ENCODE assay signal across 40 cellular contexts in genomic region chr21:45183852-45184251, GRCh38.
"Had no signal": no experiment of that assay in that cellular context is flagged by ENCODE, and none has a peak within 500 bp of the region (broad histone marks: within the 10 kb centered on the region; RNA-seq: fewer than 3 reads in every experiment).

No MANE protein-coding gene starts in this region.

- H3K4me3 ChIP-seq: adrenal gland, ascending aorta, body of pancreas, breast epithelium, cardiac muscle cell had no signal

- H3K27ac ChIP-seq: adrenal gland, ascending aorta, body of pancreas, brain microvascular endothelial cell, breast epithelium, cardiac muscle cell had no signal

- H3K4me1 Mint-ChIP-seq: activated naive CD4-positive, alpha-beta T cell treated with anti-CD3 and anti-CD28 coated beads, Interleukin-2, amount 10 ng/mL, durations not matched to agents 7 days and 5 days; activated naive CD4-positive, alpha-beta T cell treated with anti-CD3 and anti-CD28 coated beads, Interleukin-2, amount 50 U/mL, for 24 hours; activated naive CD8-positive, alpha-beta T cell treated with anti-CD3 and anti-CD28 coated beads for 36 hours; activated naive CD8-positive, alpha-beta T cell treated with anti-CD3 and anti-CD28 coated beads, Interleukin-2, amount 10 ng/mL, durations not matched to agents 7 days and 5 days; activated naive CD8-positive, alpha-beta T cell treated with anti-CD3 and anti-CD28 coated beads, Interleukin-2, amount 50 U/mL, for 24 hours; activated T-helper 17 cell treated with anti-CD3 and anti-CD28 coated beads, Interleukin-2, amount 50 U/mL, for 72 hours; brain had no signal

- H3K27ac Mint-ChIP-seq: activated naive CD4-positive, alpha-beta T cell treated with anti-CD3 and anti-CD28 coated beads for 36 hours; activated naive CD4-positive, alpha-beta T cell treated with anti-CD3 and anti-CD28 coated beads, Interleukin-2, amount 10 ng/mL, durations not matched to agents 7 days and 5 days; activated naive CD4-positive, alpha-beta T cell treated with anti-CD3 and anti-CD28 coated beads, Interleukin-2, amount 50 U/mL, for 24 hours; activated naive CD4-positive, alpha-beta T cell treated with anti-CD3 and anti-CD28 coated beads, Interleukin-2, amount 50 U/mL, for 72 hours; activated naive CD8-positive, alpha-beta T cell; activated naive CD8-positive, alpha-beta T cell treated with anti-CD3 and anti-CD28 coated beads for 36 hours; activated naive CD8-positive, alpha-beta T cell treated with anti-CD3 and anti-CD28 coated beads, Interleukin-2, amount 10 ng/mL, durations not matched to agents 7 days and 5 days; activated naive CD8-positive, alpha-beta T cell treated with anti-CD3 and anti-CD28 coated beads, Interleukin-2, amount 50 U/mL, for 24 hours; activated T-cell treated with anti-CD3 and anti-CD28 coated beads, Interleukin-2, amount 50 U/mL, for 72 hours; activated T-helper 1 cell treated with anti-CD3 and anti-CD28 coated beads, Interleukin-12 subunit alpha, Interleukin-12 subunit beta, Interleukin-2, Interleukin-4 antibody, amounts not matched to agents 30 ng/mL and 10 ng/mL and 1 ng/mL, durations not matched to agents 14 hours and 24 hours and 36 hours; activated T-helper 17 cell treated with anti-CD3 and anti-CD28 coated beads, Interleukin-2, amount 50 U/mL, for 72 hours; activated T-helper 2 cell treated with anti-CD3 and anti-CD28 coated beads, Interferon-gamma antibody, Interleukin-2, Interleukin-4, amounts not matched to agents 10 μg/mL and 5 μg/mL and 100 μg/mL, durations not matched to agents 14 hours and 24 hours and 36 hours; brain had no signal

- DNase-seq: activated effector memory CD4-positive, alpha-beta T cell treated with anti-CD3 and anti-CD28 coated beads, Interleukin-2, amount 50 U/mL, for 16 hours; activated effector memory CD4-positive, alpha-beta T cell treated with Interleukin-2 at 50 U/mL for 16 hours; activated gamma-delta T cell; activated gamma-delta T cell treated with Interleukin-2 at 50 U/mL for 16 hours; activated naive CD4-positive, alpha-beta T cell; activated naive CD4-positive, alpha-beta T cell treated with anti-CD3 and anti-CD28 coated beads for 36 hours; activated naive CD4-positive, alpha-beta T cell treated with anti-CD3 and anti-CD28 coated beads, Interleukin-2, amount 10 ng/mL, durations not matched to agents 7 days and 5 days; activated naive CD4-positive, alpha-beta T cell treated with anti-CD3 and anti-CD28 coated beads, Interleukin-2, amount 50 U/mL, for 16 hours; activated naive CD4-positive, alpha-beta T cell treated with Interleukin-2 at 50 U/mL for 16 hours; activated naive CD8-positive, alpha-beta T cell treated with anti-CD3 and anti-CD28 coated beads for 36 hours; activated naive CD8-positive, alpha-beta T cell treated with anti-CD3 and anti-CD28 coated beads, Interleukin-2, amount 10 ng/mL, durations not matched to agents 7 days and 5 days; activated naive CD8-positive, alpha-beta T cell treated with anti-CD3 and anti-CD28 coated beads, Interleukin-2, amount 50 U/mL, for 24 hours; activated T-cell treated with anti-CD3 and anti-CD28 coated beads for 4 hours; activated T-cell treated with anti-CD3 and anti-CD28 coated beads, Interleukin-2, amount 50 U/mL, for 1 hour; activated T-cell treated with anti-CD3 and anti-CD28 coated beads, Interleukin-2, amount 50 U/mL, for 24 hours; activated T-cell treated with anti-CD3 and anti-CD28 coated beads, Interleukin-2, amount 50 U/mL, for 4 hours; activated T-cell treated with anti-CD3 and anti-CD28 coated beads, Interleukin-2, amount 50 U/mL, for 48 hours; activated T-cell treated with anti-CD3 and anti-CD28 coated beads, Interleukin-2, amount 50 U/mL, for 72 hours; adrenal gland; amniotic stem cell; amygdala; anterior cingulate cortex; aorta; body of pancreas; brain microvascular endothelial cell; caudate nucleus; central memory CD4-positive, alpha-beta T cell; cerebellar nuclear complex had no signal

- H3K27me3 ChIP-seq: adrenal gland, ascending aorta, body of pancreas, brain microvascular endothelial cell, breast epithelium, cardiac muscle cell had no signal

- ATAC-seq: activated naive CD4-positive, alpha-beta T cell treated with anti-CD3 and anti-CD28 coated beads, Interleukin-2, amount 50 U/mL, for 72 hours; activated naive CD8-positive, alpha-beta T cell treated with anti-CD3 and anti-CD28 coated beads, Interleukin-2, amount 50 U/mL, for 24 hours; activated T-cell treated with anti-CD3 and anti-CD28 coated beads, Interleukin-2, amount 50 U/mL, for 4 hours; activated T-cell treated with anti-CD3 and anti-CD28 coated beads, Interleukin-2, amount 50 U/mL, for 72 hours; activated T-helper 17 cell treated with anti-CD3 and anti-CD28 coated beads, Interleukin-2, amount 50 U/mL, for 72 hours; body of pancreas had no signal

- H3K4me3 Mint-ChIP-seq: activated naive CD4-positive, alpha-beta T cell treated with anti-CD3 and anti-CD28 coated beads for 36 hours; activated naive CD4-positive, alpha-beta T cell treated with anti-CD3 and anti-CD28 coated beads, Interleukin-2, amount 10 ng/mL, durations not matched to agents 7 days and 5 days; activated naive CD4-positive, alpha-beta T cell treated with anti-CD3 and anti-CD28 coated beads, Interleukin-2, amount 50 U/mL, for 24 hours; activated naive CD8-positive, alpha-beta T cell; activated naive CD8-positive, alpha-beta T cell treated with anti-CD3 and anti-CD28 coated beads for 36 hours; activated naive CD8-positive, alpha-beta T cell treated with anti-CD3 and anti-CD28 coated beads, Interleukin-2, amount 10 ng/mL, durations not matched to agents 7 days and 5 days; activated naive CD8-positive, alpha-beta T cell treated with anti-CD3 and anti-CD28 coated beads, Interleukin-2, amount 50 U/mL, for 24 hours; activated T-cell treated with anti-CD3 and anti-CD28 coated beads, Interleukin-2, amount 50 U/mL, for 24 hours; activated T-cell treated with anti-CD3 and anti-CD28 coated beads, Interleukin-2, amount 50 U/mL, for 4 hours; activated T-cell treated with anti-CD3 and anti-CD28 coated beads, Interleukin-2, amount 50 U/mL, for 72 hours; activated T-helper 1 cell treated with anti-CD3 and anti-CD28 coated beads, Interleukin-12 subunit alpha, Interleukin-12 subunit beta, Interleukin-2, Interleukin-4 antibody, amounts not matched to agents 30 ng/mL and 10 ng/mL and 1 ng/mL, durations not matched to agents 14 hours and 24 hours and 36 hours; activated T-helper 17 cell treated with anti-CD3 and anti-CD28 coated beads, Interleukin-2, amount 50 U/mL, for 72 hours; brain had no signal

- H3K4me1 ChIP-seq: adrenal gland, ascending aorta, body of pancreas, breast epithelium had no signal

- H3K27me3 Mint-ChIP-seq: activated naive CD4-positive, alpha-beta T cell treated with anti-CD3 and anti-CD28 coated beads, Interleukin-2, amount 10 ng/mL, durations not matched to agents 7 days and 5 days; activated naive CD4-positive, alpha-beta T cell treated with anti-CD3 and anti-CD28 coated beads, Interleukin-2, amount 50 U/mL, for 24 hours; activated naive CD8-positive, alpha-beta T cell; activated naive CD8-positive, alpha-beta T cell treated with anti-CD3 and anti-CD28 coated beads for 36 hours; activated naive CD8-positive, alpha-beta T cell treated with anti-CD3 and anti-CD28 coated beads, Interleukin-2, amount 10 ng/mL, durations not matched to agents 7 days and 5 days; activated naive CD8-positive, alpha-beta T cell treated with anti-CD3 and anti-CD28 coated beads, Interleukin-2, amount 50 U/mL, for 24 hours; activated T-cell treated with anti-CD3 and anti-CD28 coated beads, Interleukin-2, amount 50 U/mL, for 24 hours; activated T-helper 17 cell treated with anti-CD3 and anti-CD28 coated beads, Interleukin-2, amount 50 U/mL, for 72 hours; brain had no signal

- FAIRE-seq: astrocyte, bronchial epithelial cell had no signal
